In genomic region chr14:58243790-58244555, GRCh38 we compare ENCODE assay signal across 8 cellular contexts. TPM values are rescaled to one million over a fixed set of nuclear protein-coding genes. Genes with fewer than 3 reads are reported as not detected.
A peak's percentile ranks its signal among the peaks of the same experiment; 100 is the strongest.
DNase-seq lines count a peak whose midpoint lies in the region; ATAC-seq, FAIRE-seq and TF ChIP-seq lines count a peak whose summit lies in the region.

No MANE protein-coding gene starts in this region.

- POLR2A ChIA-PET in HepG2 (lab: Yijun Ruan, JAX), result interaction anchor here (1.2 to 1.8 kb wide), 14 partner anchors 9 to 152 kb away, joined by 3 to 56 read pairs (median 6); partner anchors contain the start of genes ACTR10, ARID4A and TOMM20L

- ATAC-seq in CD4-positive, CD25-positive, alpha-beta regulatory T cell (ENCODE audit: low read depth in 2 of 2), result peak; percentile 31 to 39
- ATAC-seq in GM19035 (IDR thresholded peaks at IDR 0.05; ENCODE audit: unreplicated experiment) (peak; percentile 41), HG03175 (IDR thresholded peaks at IDR 0.05; ENCODE audit: unreplicated experiment) (peak; percentile 38), HepG2 (peak; percentile 3; the same call in 2 of the 3 replicates)

- peak overlapping the region; percentile 97 for H3K27ac ChIP-seq in CD4-positive, CD25-positive, alpha-beta regulatory T cell (ENCODE audit: insufficient read depth, low read length, poor library complexity, severe bottlenecking)
- H3K27ac ChIP-seq in breast epithelium, result peak overlapping the region; percentile 98
- H3K27ac ChIP-seq in HepG2 (ENCODE audit: extremely low read length, insufficient read depth, low read length), result peak overlapping the region; percentile 99
- H3K27ac ChIP-seq in thyroid gland, result peak overlapping the region; percentile 91 to 95 (median 94)

- TSS peak; percentile 96 for BruUV-seq in HepG2 (replicated peaks; lab: Mats Ljungman, UMichigan)

- TF ChIP-seq POLR2A in breast epithelium (IDR thresholded peaks at IDR 0.05) (no peak), HepG2 (IDR thresholded peaks at IDR 0.05; ENCODE audit: insufficient read depth in 1 of 2, low read depth in 2 of 2, low read length in 2 of 2) (peak in 1 of 2 experiments; percentile 45; a peak in 1 of 4 replicates), thyroid gland (IDR thresholded peaks at IDR 0.05) (no peak)

- TF ChIP-seq RAD21 in HepG2 (CRISPR knock-in tag; IDR thresholded peaks at IDR 0.05), result no peak

- peaks cover 13% of the 10 kb centered on the region for H3K36me3 Mint-ChIP-seq in CD4-positive, CD25-positive, alpha-beta regulatory T cell

- no peaks in the 10 kb centered on the region for H3K9me3 ChIP-seq in CD4-positive, CD25-positive, alpha-beta regulatory T cell (ENCODE audit: control insufficient read depth in 2 of 2, low read length in 2 of 2)
- H3K9me3 ChIP-seq in breast epithelium (no peaks in the 10 kb centered on the region), HepG2 (ENCODE audit: low read length) (no peaks in the 10 kb centered on the region), thyroid gland (no peaks in the 10 kb centered on the region)

- peak overlapping the region; percentile 83 for H3K9ac ChIP-seq in HepG2 (ENCODE audit: insufficient read depth, low read depth, low read length)

- peak overlapping the region; percentile 80 for H2AFZ ChIP-seq in HepG2 (ENCODE audit: low read length)

- H3K36me3 ChIP-seq in CD4-positive, CD25-positive, alpha-beta regulatory T cell (ENCODE audit: control insufficient read depth, insufficient read depth, low read length), result peaks cover 2% of the 10 kb centered on the region
- H3K36me3 ChIP-seq in breast epithelium, result no peaks in the 10 kb centered on the region
- H3K36me3 ChIP-seq in HepG2 (replicated peaks in 1 of 2; ENCODE audit: control insufficient read depth in 1 of 2, insufficient read depth in 2 of 2, low read length in 2 of 2), result peaks cover 0 to 11% of the 10 kb centered on the region in 2 experiments; a peak in 1 of 5 replicates
- no peaks in the 10 kb centered on the region for H3K36me3 ChIP-seq in thyroid gland

- peaks cover 37 to 60% (median 44%) of the 10 kb centered on the region in 4 donors for H3K4me1 Mint-ChIP-seq in CD4-positive, CD25-positive, alpha-beta regulatory T cell

- TF ChIP-seq EP300 in HepG2 (IDR thresholded peaks at IDR 0.05; ENCODE audit: low read depth in 2 of 2, low read length in 2 of 2) (no peak), HepG2 (CRISPR knock-in tag; IDR thresholded peaks at IDR 0.05; ENCODE audit: borderline replicate concordance) (no peak)

- H3K27me3 ChIP-seq in CD4-positive, CD25-positive, alpha-beta regulatory T cell (ENCODE audit: control insufficient read depth, insufficient read depth, low read length), result no peaks in the 10 kb centered on the region
- H3K27me3 ChIP-seq in breast epithelium (no peaks in the 10 kb centered on the region), HepG2 (ENCODE audit: control insufficient read depth in 1 of 2, insufficient read depth in 2 of 2, low read length in 2 of 2) (no peaks in the 10 kb centered on the region; a peak in 1 of 5 replicates), thyroid gland (no peaks in the 10 kb centered on the region)

- FAIRE-seq in HepG2 (lab: Jason Lieb, UNC), result peak; percentile 8

- in situ Hi-C loops in HepG2 (cut with HindIII; ENCODE audit: extremely low pct_ligation_motif_present, low pct_unique_long_range_greater_than_20kb), result no loop called here

- H3K9me3 Mint-ChIP-seq in CD4-positive, CD25-positive, alpha-beta regulatory T cell, result peaks cover 0 to 3% (median 0%) of the 10 kb centered on the region in 7 donors

- CTCF ChIA-PET in HepG2 (lab: Yijun Ruan, JAX; ENCODE audit: low intra/inter-chr PET ratio, low total read pairs), result no interaction called here

- H4K20me1 ChIP-seq in HepG2 (ENCODE audit: insufficient read depth, low read length), result peaks cover 17% of the 10 kb centered on the region

- TF ChIP-seq CTCF in breast epithelium (IDR thresholded peaks at IDR 0.05), result no peak
- no peak for TF ChIP-seq CTCF in HepG2 (CRISPR knock-in tag; IDR thresholded peaks at IDR 0.05)
- no peak for TF ChIP-seq CTCF in thyroid gland (IDR thresholded peaks at IDR 0.05)

- H3K27me3 Mint-ChIP-seq in CD4-positive, CD25-positive, alpha-beta regulatory T cell, result peaks cover 18% of the 10 kb centered on the region

- H3K4me1 ChIP-seq in CD4-positive, CD25-positive, alpha-beta regulatory T cell (ENCODE audit: control insufficient read depth, insufficient read depth, low read length, poor library complexity, severe bottlenecking), result peaks cover 36% of the 10 kb centered on the region
- peaks cover 0 to 6% of the 10 kb centered on the region in 2 donors for H3K4me1 ChIP-seq in breast epithelium
- peaks cover 45% of the 10 kb centered on the region for H3K4me1 ChIP-seq in HepG2 (ENCODE audit: insufficient read depth, low read length)
- H3K4me1 ChIP-seq in thyroid gland, result peaks cover 23 to 28% of the 10 kb centered on the region in 2 donors

- peak overlapping the region; percentile 93 for H3K4me2 ChIP-seq in HepG2 (ENCODE audit: low read depth, low read length)

- DNase-seq in CD4-positive, CD25-positive, alpha-beta regulatory T cell, result no peak
- DNase-seq in NOMO-1 (lab: John Stamatoyannopoulos, UW; ENCODE audit: unreplicated experiment in 2 of 2) (peak; percentile 67 to 88), breast epithelium (ENCODE audit: low spot score in 2 of 2) (no peak), HepG2 (ENCODE audit: low spot score) (peak; percentile 54), thyroid gland (peak; percentile 37 to 38), NCI-H2196 (lab: John Stamatoyannopoulos, UW; ENCODE audit: unreplicated experiment) (no peak)

- WGBS in HepG2 (ENCODE audit: low lambda C conversion rate), result under 1% methylated on average over 16 of the region's 16 CpGs
- 1% methylated on average over 16 of the region's 16 CpGs for WGBS in thyroid gland, 2 donors

- H3K4me3 Mint-ChIP-seq in CD4-positive, CD25-positive, alpha-beta regulatory T cell, result peak overlapping the region; percentile 95 to 100 (median 98)

- peaks cover 40% of the 10 kb centered on the region for H3K79me2 ChIP-seq in HepG2 (ENCODE audit: insufficient read depth, low read length)

- intact Hi-C loops in breast epithelium (cut with DNase I; ENCODE audit: low total_unique reads) (no loop called here), HepG2 (cut with micrococcal nuclease; ENCODE audit: unreplicated experiment) (loop anchor here (1.0 kb wide), 2 partner anchors 28 to 53 kb away; no protein-coding TSS in a partner anchor), thyroid gland (cut with DNase I) (loop anchor here (5.0 kb wide), 1 partner anchor 53 kb away; the partner anchor contains the start of gene ARID4A)

- peak overlapping the region; percentile 98 to 99 (median 99) for H3K27ac Mint-ChIP-seq in CD4-positive, CD25-positive, alpha-beta regulatory T cell

- H3K4me3 ChIP-seq in CD4-positive, CD25-positive, alpha-beta regulatory T cell (ENCODE audit: low read depth, low read length), result peak overlapping the region; percentile 100
- H3K4me3 ChIP-seq in breast epithelium, result peak overlapping the region; percentile 87 to 95 (median 93)
- peak overlapping the region; percentile 66 to 93 (median 81) for H3K4me3 ChIP-seq in HepG2 (replicated peaks in 1 of 3; ENCODE audit: insufficient read depth in 1 of 3, low read depth in 2 of 3, low read length in 3 of 3)
- peak overlapping the region; percentile 36 to 88 (median 81) for H3K4me3 ChIP-seq in thyroid gland (replicated peaks in 1 of 3)

RNA-seq across cellular contexts. Expression of gene PSMA3, which starts 0.7 kb away (rescaled TPM):
- total RNA-seq in CD4-positive, CD25-positive, alpha-beta regulatory T cell, result 137 TPM
- 100 to 1,000 TPM; 187 to 218 (median 191) TPM for polyA plus RNA-seq in CD4-positive, CD25-positive, alpha-beta regulatory T cell
- 100 to 1,000 TPM in 1 of 3 donors, 10 to 100 TPM in 2; 76.2 to 113 (median 88.1) TPM for total RNA-seq in breast epithelium
- total RNA-seq in HepG2 (2016; rRNA removed; fragmentation: Illumina TruSeq; extraction: Trizol), result 275 and 443 TPM in 2 replicates
- 91.1 and 98.5 TPM in 2 replicates for total RNA-seq in HepG2 (2016; cell fraction: cytosol; rRNA removed; fragmentation: Illumina TruSeq; extraction: Trizol; ENCODE audit: low read depth)
- total RNA-seq in HepG2 (2016; cell fraction: insoluble cytoplasmic fraction; rRNA removed; fragmentation: Illumina TruSeq; extraction: Trizol), result 286 and 449 TPM in 2 replicates
- 85.3 and 99.1 TPM in 2 replicates for total RNA-seq in HepG2 (2016; cell fraction: membrane; rRNA removed; fragmentation: Illumina TruSeq; extraction: Trizol)
- 143 and 154 TPM in 2 replicates for total RNA-seq in HepG2 (2016; cell fraction: nucleus; rRNA removed; fragmentation: Illumina TruSeq; extraction: Trizol)
- 167 and 232 TPM in 2 replicates for polyA plus RNA-seq in HepG2 (2011; rRNA removed)
- 146 and 177 TPM in 2 replicates for polyA plus RNA-seq in HepG2 (2011; cell fraction: cytosol; rRNA removed)
- 47.5 and 66.3 TPM in 2 replicates for polyA plus RNA-seq in HepG2 (2011; cell fraction: nucleus; rRNA removed)
- polyA plus RNA-seq in HepG2 (2012), result 133 and 136 TPM in 2 replicates
- 61.4 and 63.4 TPM in 2 replicates for polyA plus RNA-seq in HepG2 (2016; cell fraction: cytosol; fragmentation: Illumina TruSeq; extraction: Trizol; ENCODE audit: low read depth)
- 402 and 430 TPM in 2 replicates for polyA plus RNA-seq in HepG2 (2016; cell fraction: insoluble cytoplasmic fraction; fragmentation: Illumina TruSeq; extraction: Trizol; ENCODE audit: low read depth)
- polyA plus RNA-seq in HepG2 (2016; cell fraction: membrane; fragmentation: Illumina TruSeq; extraction: Trizol; ENCODE audit: low read depth), result 72.9 and 75.0 TPM in 2 replicates
- 170 and 172 TPM in 2 replicates for polyA plus RNA-seq in HepG2 (2016; cell fraction: nucleus; fragmentation: Illumina TruSeq; extraction: Trizol; ENCODE audit: insufficient read depth, low read depth)
- 80.9 and 206 TPM in 2 replicates for polyA minus RNA-seq in HepG2 (2011; rRNA and poly(A)+ RNA removed; ENCODE audit: low replicate concordance)
- 48.7 and 51.6 TPM in 2 replicates for polyA minus RNA-seq in HepG2 (2011; cell fraction: cytosol; rRNA and poly(A)+ RNA removed)
- polyA minus RNA-seq in HepG2 (2011; cell fraction: nucleus; rRNA and poly(A)+ RNA removed), result 75.1 and 78.7 TPM in 2 replicates
- 100 to 1,000 TPM in 3 of 4 donors, 10 to 100 TPM in 1; 98.6 to 151 (median 131) TPM for total RNA-seq in thyroid gland

RNA-seq across cellular contexts. Expression of gene ACTR10, which starts 44.0 kb away (rescaled TPM):
- total RNA-seq in CD4-positive, CD25-positive, alpha-beta regulatory T cell, result 43.4 TPM
- 10 to 100 TPM; 76.3 to 98.3 (median 87.2) TPM for polyA plus RNA-seq in CD4-positive, CD25-positive, alpha-beta regulatory T cell
- total RNA-seq in breast epithelium (10 to 100 TPM; 42.2 to 71.4 (median 69.4) TPM), HepG2 (2016; rRNA removed; fragmentation: Illumina TruSeq; extraction: Trizol) (41.3 and 49.4 TPM in 2 replicates), thyroid gland (10 to 100 TPM; 59.8 to 79.1 (median 69.0) TPM)
- total RNA-seq in HepG2 (2016; cell fraction: cytosol; rRNA removed; fragmentation: Illumina TruSeq; extraction: Trizol; ENCODE audit: low read depth), result 4.8 and 5.3 TPM in 2 replicates
- 39.6 and 51.2 TPM in 2 replicates for total RNA-seq in HepG2 (2016; cell fraction: insoluble cytoplasmic fraction; rRNA removed; fragmentation: Illumina TruSeq; extraction: Trizol)
- 6.6 and 10.6 TPM in 2 replicates for total RNA-seq in HepG2 (2016; cell fraction: membrane; rRNA removed; fragmentation: Illumina TruSeq; extraction: Trizol)
- 27.5 and 28.3 TPM in 2 replicates for total RNA-seq in HepG2 (2016; cell fraction: nucleus; rRNA removed; fragmentation: Illumina TruSeq; extraction: Trizol)
- polyA plus RNA-seq in HepG2 (2011; rRNA removed), result 27.5 and 30.0 TPM in 2 replicates
- 10.0 and 20.8 TPM in 2 replicates for polyA plus RNA-seq in HepG2 (2011; cell fraction: cytosol; rRNA removed)
- polyA plus RNA-seq in HepG2 (2011; cell fraction: nucleus; rRNA removed), result 9.2 and 12.4 TPM in 2 replicates
- 29.5 and 35.3 TPM in 2 replicates for polyA plus RNA-seq in HepG2 (2012)
- polyA plus RNA-seq in HepG2 (2016; cell fraction: cytosol; fragmentation: Illumina TruSeq; extraction: Trizol; ENCODE audit: low read depth), result 3.5 and 4.8 TPM in 2 replicates
- polyA plus RNA-seq in HepG2 (2016; cell fraction: insoluble cytoplasmic fraction; fragmentation: Illumina TruSeq; extraction: Trizol; ENCODE audit: low read depth), result 56.3 and 58.2 TPM in 2 replicates
- 5.7 and 8.7 TPM in 2 replicates for polyA plus RNA-seq in HepG2 (2016; cell fraction: membrane; fragmentation: Illumina TruSeq; extraction: Trizol; ENCODE audit: low read depth)
- 52.1 and 55.6 TPM in 2 replicates for polyA plus RNA-seq in HepG2 (2016; cell fraction: nucleus; fragmentation: Illumina TruSeq; extraction: Trizol; ENCODE audit: insufficient read depth, low read depth)
- polyA minus RNA-seq in HepG2 (2011; rRNA and poly(A)+ RNA removed; ENCODE audit: low replicate concordance), result 3.7 and 6.4 TPM in 2 replicates
- polyA minus RNA-seq in HepG2 (2011; cell fraction: cytosol; rRNA and poly(A)+ RNA removed), result 14.1 and 16.8 TPM in 2 replicates
- 29.3 and 33.6 TPM in 2 replicates for polyA minus RNA-seq in HepG2 (2011; cell fraction: nucleus; rRNA and poly(A)+ RNA removed)

RNA-seq across cellular contexts. Expression of gene ARID4A, which starts 54.4 kb away (rescaled TPM):
- 102 TPM for total RNA-seq in CD4-positive, CD25-positive, alpha-beta regulatory T cell
- 10 to 100 TPM; 23.3 to 30.4 (median 24.8) TPM for polyA plus RNA-seq in CD4-positive, CD25-positive, alpha-beta regulatory T cell
- total RNA-seq in breast epithelium, result 10 to 100 TPM; 24.6 to 33.1 (median 28.0) TPM
- 9.7 and 9.9 TPM in 2 replicates for total RNA-seq in HepG2 (2016; rRNA removed; fragmentation: Illumina TruSeq; extraction: Trizol)
- total RNA-seq in HepG2 (2016; cell fraction: cytosol; rRNA removed; fragmentation: Illumina TruSeq; extraction: Trizol; ENCODE audit: low read depth), result 27.6 and 35.2 TPM in 2 replicates
- 8.3 and 10.4 TPM in 2 replicates for total RNA-seq in HepG2 (2016; cell fraction: insoluble cytoplasmic fraction; rRNA removed; fragmentation: Illumina TruSeq; extraction: Trizol)
- 10.1 and 11.0 TPM in 2 replicates for total RNA-seq in HepG2 (2016; cell fraction: membrane; rRNA removed; fragmentation: Illumina TruSeq; extraction: Trizol)
- total RNA-seq in HepG2 (2016; cell fraction: nucleus; rRNA removed; fragmentation: Illumina TruSeq; extraction: Trizol), result 20.6 and 24.9 TPM in 2 replicates
- polyA plus RNA-seq in HepG2 (2011; rRNA removed), result 6.2 and 7.2 TPM in 2 replicates
- 1.9 and 3.0 TPM in 2 replicates for polyA plus RNA-seq in HepG2 (2011; cell fraction: cytosol; rRNA removed)
- 11.9 and 12.4 TPM in 2 replicates for polyA plus RNA-seq in HepG2 (2011; cell fraction: nucleus; rRNA removed)
- polyA plus RNA-seq in HepG2 (2012), result 9.0 and 12.9 TPM in 2 replicates
- polyA plus RNA-seq in HepG2 (2016; cell fraction: cytosol; fragmentation: Illumina TruSeq; extraction: Trizol; ENCODE audit: low read depth), result 0.31 and 0.49 TPM in 2 replicates
- polyA plus RNA-seq in HepG2 (2016; cell fraction: insoluble cytoplasmic fraction; fragmentation: Illumina TruSeq; extraction: Trizol; ENCODE audit: low read depth), result 10.4 and 10.9 TPM in 2 replicates
- 1.0 and 1.1 TPM in 2 replicates for polyA plus RNA-seq in HepG2 (2016; cell fraction: membrane; fragmentation: Illumina TruSeq; extraction: Trizol; ENCODE audit: low read depth)
- polyA plus RNA-seq in HepG2 (2016; cell fraction: nucleus; fragmentation: Illumina TruSeq; extraction: Trizol; ENCODE audit: insufficient read depth, low read depth), result 25.3 and 34.6 TPM in 2 replicates
- 5.8 and 8.2 TPM in 2 replicates for polyA minus RNA-seq in HepG2 (2011; rRNA and poly(A)+ RNA removed; ENCODE audit: low replicate concordance)
- 6.2 and 8.8 TPM in 2 replicates for polyA minus RNA-seq in HepG2 (2011; cell fraction: cytosol; rRNA and poly(A)+ RNA removed)
- polyA minus RNA-seq in HepG2 (2011; cell fraction: nucleus; rRNA and poly(A)+ RNA removed), result 73.2 and 80.9 TPM in 2 replicates
- total RNA-seq in thyroid gland, result 10 to 100 TPM; 17.1 to 18.7 (median 17.6) TPM

Comparison
In these comparisons a context has a peak if more than half of its experiments do, and no peak if none do; other contexts are left out.
1. DNase-seq: peak in NOMO-1 (2 of 2), HepG2 (single experiment) and thyroid gland (2 of 2); none in CD4-positive, CD25-positive, alpha-beta regulatory T cell (0 of 3), breast epithelium (0 of 2) and NCI-H2196 (single experiment).
2. Peak in every context shown above with its lines, with median percentiles within 50 percentile points of each other: ATAC-seq, H3K27ac ChIP-seq and H3K4me3 ChIP-seq.